Comparison of ENCODE assay signal across 1 cellular context in genomic region chr5:177493795-177494355, GRCh38.
TF ChIP-seq lines count a peak whose summit lies in the region.

No MANE protein-coding gene starts in this region.

TF ChIP-seq in A549, 52 proteins besides CTCF, POLR2A, EP300 and RAD21 (continued from another document):
- no peak for TF ChIP-seq REST (IDR thresholded peaks at IDR 0.05)
- TF ChIP-seq MAX (IDR thresholded peaks at IDR 0.05), result no peak
- TF ChIP-seq SREBF2 (IDR thresholded peaks at IDR 0.05), result no peak
- no peak for TF ChIP-seq RCOR1 (IDR thresholded peaks at IDR 0.05; ENCODE audit: low read depth, low read length)
- TF ChIP-seq BHLHE40 (IDR thresholded peaks at IDR 0.05; ENCODE audit: low read depth, low read length), result no peak
